ENCODE assay signal across 1 cellular context in the genomic region with DNA sequence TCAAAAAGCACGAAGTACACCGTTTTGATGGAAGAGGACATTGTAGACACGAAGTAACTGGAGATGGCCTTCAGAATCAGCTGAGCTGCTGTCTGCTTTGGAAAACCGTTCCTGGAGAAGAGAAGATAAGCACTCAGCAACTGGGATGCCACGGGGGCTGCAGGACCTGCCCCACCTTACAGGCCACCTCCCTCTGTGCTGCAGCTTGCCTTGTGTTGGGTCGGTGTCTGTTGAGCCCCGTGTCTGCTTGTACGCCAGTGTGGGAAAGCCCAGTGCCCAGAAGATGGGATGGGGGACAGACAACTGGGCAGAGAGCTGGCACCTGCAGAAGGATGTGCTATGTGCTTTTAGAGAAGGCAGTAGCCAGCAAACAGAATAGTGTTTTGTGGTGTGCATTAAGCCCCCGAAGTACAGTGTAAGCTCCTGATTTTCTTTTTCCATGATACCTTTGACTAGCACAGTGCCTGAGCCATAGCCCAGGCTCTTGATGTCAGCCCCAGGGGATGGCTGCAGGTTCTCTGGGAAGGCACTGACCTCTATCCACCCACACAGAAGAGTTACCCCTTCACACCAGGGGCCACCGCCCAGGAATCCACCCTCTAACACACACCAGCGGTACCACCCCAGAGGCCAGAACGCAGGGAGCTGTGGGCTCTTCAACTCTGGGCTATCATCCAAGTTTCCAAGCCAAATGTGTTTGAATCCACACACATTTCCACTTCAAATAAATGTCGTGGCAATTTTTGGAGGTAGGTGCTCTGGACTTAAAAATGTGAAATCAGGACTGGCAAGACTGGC.
TF ChIP-seq lines count a peak whose summit lies in the region.

No MANE protein-coding gene starts in this region.

TF ChIP-seq in HEK293, 187 proteins besides CTCF, POLR2A, EP300 and RAD21:
- TF ChIP-seq ZIC2 (tag by site-specific recombination; IDR thresholded peaks at IDR 0.05) (peak; percentile 54), ZNF426 (tag by site-specific recombination; IDR thresholded peaks at IDR 0.05) (no peak), ZFHX2 (tag by site-specific recombination; conservative IDR thresholded peaks at IDR 0.05) (peak; percentile 40), ZNF394 (tag by site-specific recombination; IDR thresholded peaks at IDR 0.05; ENCODE audit: borderline replicate concordance) (no peak), KLF1 (tag by site-specific recombination; IDR thresholded peaks at IDR 0.05) (peak; percentile 46), ZNF37A (tag by site-specific recombination; IDR thresholded peaks at IDR 0.05) (no peak), ZNF223 (tag by site-specific recombination; IDR thresholded peaks at IDR 0.05) (no peak), ZNF211 (tag by site-specific recombination; IDR thresholded peaks at IDR 0.05; ENCODE audit: low read depth) (no peak), ZNF239 (tag by site-specific recombination; IDR thresholded peaks at IDR 0.05) (no peak), ZNF558 (tag by site-specific recombination; IDR thresholded peaks at IDR 0.05) (no peak)
